ENCODE assay signal across 10 cellular contexts in genomic region chr7:104971290-104972071, GRCh38. TPM values are rescaled to one million over a fixed set of nuclear protein-coding genes. Genes with fewer than 3 reads are reported as not detected.
DNase-seq lines count a peak whose midpoint lies in the region; ATAC-seq and TF ChIP-seq lines count a peak whose summit lies in the region.
"Had no signal": no experiment of that assay in that cellular context is flagged by ENCODE, and none has a peak within 500 bp of the region (broad histone marks: within the 10 kb centered on the region; RNA-seq: fewer than 3 reads in every experiment).

No MANE protein-coding gene starts in this region.

- H3K27ac ChIP-seq in liver (ENCODE audit: low read depth in 1 of 2, low read length in 2 of 2): peak overlapping the region in 1 of 2 donors; percentile 19
- H3K27ac ChIP-seq in thyroid gland: peak overlapping the region in 2 of 3 donors; percentile 17 to 21

- H3K36me3 ChIP-seq in liver (ENCODE audit: control insufficient read depth in 4 of 4, insufficient read depth in 3 of 4, low read depth in 1 of 4, low read length in 3 of 4) (no peaks in the 10 kb centered on the region), thyroid gland (no peaks in the 10 kb centered on the region)
- H3K36me3 ChIP-seq: MG63 had no signal

- no peaks in the 10 kb centered on the region for H3K27me3 ChIP-seq in liver (ENCODE audit: control insufficient read depth in 4 of 4, insufficient read depth in 4 of 4, low read length in 3 of 4)
- H3K27me3 ChIP-seq in thyroid gland: no peaks in the 10 kb centered on the region
- H3K27me3 ChIP-seq: MG63 had no signal

- H3K4me1 ChIP-seq in liver (ENCODE audit: control insufficient read depth in 4 of 4, insufficient read depth in 4 of 4, low read length in 3 of 4): peaks cover 3 to 16% (median 14%) of the 10 kb centered on the region in 4 donors
- peaks cover 3 to 21% of the 10 kb centered on the region in 2 donors for H3K4me1 ChIP-seq in thyroid gland

- no peak for ATAC-seq in activated naive CD8-positive, alpha-beta T cell treated with anti-CD3 and anti-CD28 coated beads, Interleukin-2, amount 50 U/mL, for 24 hours

- peak; percentile 71 for DNase-seq in NCI-H2029 treated with DMSO at 0.1 percent for 48 hours (lab: John Stamatoyannopoulos, UW)
- no peak for DNase-seq in choroid plexus epithelial cell (ENCODE audit: low read depth)
- no peak for DNase-seq in thyroid gland
- DNase-seq in stimulated activated CD4-positive, alpha-beta T cell treated with anti-CD3 and anti-CD28 coated beads, Interleukin-4, amount 100 ng/mL, for 4 hours: no peak
- no peak for DNase-seq in activated naive CD8-positive, alpha-beta T cell treated with anti-CD3 and anti-CD28 coated beads, Interleukin-2, amount 50 U/mL, for 24 hours
- DNase-seq in NCI-H2196 (lab: John Stamatoyannopoulos, UW; ENCODE audit: unreplicated experiment): no peak
- DNase-seq in activated CD8-positive, alpha-beta memory T cell treated with anti-CD3 and anti-CD28 coated beads, Interleukin-2, amount 50 U/mL, for 48 hours: no peak
- DNase-seq: MG63, midbrain had no signal

- intact Hi-C loops in thyroid gland (cut with DNase I): no loop called here

- no peaks in the 10 kb centered on the region for H3K27me3 Mint-ChIP-seq in activated naive CD8-positive, alpha-beta T cell treated with anti-CD3 and anti-CD28 coated beads, Interleukin-2, amount 50 U/mL, for 24 hours

- H3K4me3 Mint-ChIP-seq in activated naive CD8-positive, alpha-beta T cell treated with anti-CD3 and anti-CD28 coated beads, Interleukin-2, amount 50 U/mL, for 24 hours: no peak overlapping the region

- H3K4me1 Mint-ChIP-seq in activated naive CD8-positive, alpha-beta T cell treated with anti-CD3 and anti-CD28 coated beads, Interleukin-2, amount 50 U/mL, for 24 hours: peaks cover 13% of the 10 kb centered on the region

- no peak overlapping the region for H3K27ac Mint-ChIP-seq in activated naive CD8-positive, alpha-beta T cell treated with anti-CD3 and anti-CD28 coated beads, Interleukin-2, amount 50 U/mL, for 24 hours

- no peak overlapping the region for H3K9ac ChIP-seq in liver (ENCODE audit: low read depth in 1 of 2, low read length in 2 of 2)

- H3K4me3 ChIP-seq in choroid plexus epithelial cell (ENCODE audit: low read depth, low read length): no peak overlapping the region
- H3K4me3 ChIP-seq in liver (ENCODE audit: low read depth in 1 of 3, low read length in 3 of 3): no peak overlapping the region
- no peak overlapping the region for H3K4me3 ChIP-seq in thyroid gland (replicated peaks in 1 of 3)
- H3K4me3 ChIP-seq: MG63 had no signal

- no peak for TF ChIP-seq POLR2A in thyroid gland (IDR thresholded peaks at IDR 0.05)

- H3K9me3 Mint-ChIP-seq in activated naive CD8-positive, alpha-beta T cell treated with anti-CD3 and anti-CD28 coated beads, Interleukin-2, amount 50 U/mL, for 24 hours: no peaks in the 10 kb centered on the region

- TF ChIP-seq CTCF in choroid plexus epithelial cell (conservative IDR thresholded peaks at IDR 0.05; ENCODE audit: low read depth, low read length): peak; percentile 4
- TF ChIP-seq CTCF in liver (IDR thresholded peaks at IDR 0.05; ENCODE audit: low read depth, low read length, missing input control): no peak
- TF ChIP-seq CTCF in thyroid gland (IDR thresholded peaks at IDR 0.05): no peak

- WGBS in liver: 58% methylated on average over 3 of the region's 3 CpGs
- WGBS in thyroid gland, 2 donors: 62 to 69% methylated on average over 3 of the region's 3 CpGs

- no peak for TF ChIP-seq RAD21 in liver (IDR thresholded peaks at IDR 0.05)

- peaks cover 3% of the 10 kb centered on the region for H3K36me3 Mint-ChIP-seq in activated naive CD8-positive, alpha-beta T cell treated with anti-CD3 and anti-CD28 coated beads, Interleukin-2, amount 50 U/mL, for 24 hours (ENCODE audit: low read depth)

- H3K9me3 ChIP-seq in liver (ENCODE audit: control insufficient read depth in 4 of 4, low read length in 3 of 4): no peaks in the 10 kb centered on the region
- H3K9me3 ChIP-seq in thyroid gland: no peaks in the 10 kb centered on the region
- H3K9me3 ChIP-seq: MG63 had no signal

TF ChIP-seq in liver, 16 proteins besides CTCF, POLR2A, EP300 and RAD21:
- TF ChIP-seq EGR1 (IDR thresholded peaks at IDR 0.05; ENCODE audit: low read depth in 2 of 2) (no peak), RXRA (IDR thresholded peaks at IDR 0.05) (peak in 1 of 2 donors; percentile 13), SP1 (IDR thresholded peaks at IDR 0.05) (peak; percentile 13), FOXA2 (IDR thresholded peaks at IDR 0.05) (no peak), HNF4G (IDR thresholded peaks at IDR 0.05) (no peak)

RNA-seq across cellular contexts. Expression of gene KMT2E, which starts 42.5 kb away (rescaled TPM):
- 10 to 100 TPM; 52.4 to 55.6 TPM for total RNA-seq in liver
- polyA plus RNA-seq in liver: 10 to 100 TPM in 1 of 2 donors, 1 to 10 TPM in 1; 7.1 to 32.5 TPM
- total RNA-seq in thyroid gland: 100 to 1,000 TPM; 111 to 181 (median 160) TPM
